Comparison of ENCODE assay signal across 13 cellular contexts in genomic region chr16:56481468-56482112, GRCh38. TPM values are rescaled to one million over a fixed set of nuclear protein-coding genes. Genes with fewer than 3 reads are reported as not detected.
DNase-seq lines count a peak whose midpoint lies in the region; ATAC-seq, FAIRE-seq and TF ChIP-seq lines count a peak whose summit lies in the region.
"Had no signal": no experiment of that assay in that cellular context is flagged by ENCODE, and none has a peak within 500 bp of the region (broad histone marks: within the 10 kb centered on the region; RNA-seq: fewer than 3 reads in every experiment).

No MANE protein-coding gene starts in this region.

- peaks cover 77% of the 10 kb centered on the region for H3K36me3 Mint-ChIP-seq in activated T-cell treated with anti-CD3 and anti-CD28 coated beads, Interleukin-2, amount 50 U/mL, for 24 hours (ENCODE audit: low read depth)

- H3K27ac Mint-ChIP-seq in activated T-cell treated with anti-CD3 and anti-CD28 coated beads, Interleukin-2, amount 50 U/mL, for 24 hours, result peak overlapping the region; percentile 74
- H3K27ac Mint-ChIP-seq: WTC11 had no signal

- intact Hi-C loops in gastrocnemius medialis (cut with DNase I; ENCODE audit: low total_unique reads), result loop anchor here (2.0 to 5.0 kb wide), 3 partner anchors 69 to 201 kb away; partner anchors contain the start of gene MT1X
- intact Hi-C loops in kidney (cut with DNase I), result no loop called here

- in situ Hi-C loops in astrocyte of the spinal cord (cut with HindIII; ENCODE audit: low sequenced_read_pairs) (no loop called here), gastrocnemius medialis (cut with MboI; ENCODE audit: low sequenced_read_pairs in 4 of 4) (no loop called here)

- H3K9ac ChIP-seq in kidney (ENCODE audit: low read length in 2 of 2), result no peak overlapping the region

- H3K4me3 ChIP-seq in astrocyte of the spinal cord (ENCODE audit: low read depth, low read length), result no peak overlapping the region
- no peak overlapping the region for H3K4me3 ChIP-seq in gastrocnemius medialis
- H3K4me3 ChIP-seq in kidney (ENCODE audit: low read length in 2 of 2), result no peak overlapping the region
- H3K4me3 ChIP-seq: sigmoid colon had no signal

- no peak for DNase-seq in activated T-cell treated with anti-CD3 and anti-CD28 coated beads, Interleukin-2, amount 50 U/mL, for 24 hours
- DNase-seq in activated T-cell treated with anti-CD3 and anti-CD28 coated beads for 4 hours (no peak), astrocyte of the spinal cord (ENCODE audit: low read depth, low spot score) (peak; percentile 72), gastrocnemius medialis (peak; percentile 83 to 89), kidney (no peak), occipital lobe (lab: John Stamatoyannopoulos, UW) (no peak)
- DNase-seq: ACHN; DND-41; effector memory CD4-positive, alpha-beta T cell; mesendoderm; Right ventricle myocardium superior; sigmoid colon had no signal

- H3K4me1 ChIP-seq in gastrocnemius medialis (peaks cover 38 to 62% of the 10 kb centered on the region in 2 donors), kidney (ENCODE audit: control insufficient read depth in 1 of 2, insufficient read depth in 1 of 2, low read depth in 1 of 2, low read length in 2 of 2) (no peaks in the 10 kb centered on the region)
- H3K4me1 ChIP-seq: sigmoid colon had no signal

- no peaks in the 10 kb centered on the region for H3K9me3 ChIP-seq in gastrocnemius medialis
- H3K9me3 ChIP-seq in kidney (ENCODE audit: control insufficient read depth in 1 of 2, low read length in 2 of 2), result no peaks in the 10 kb centered on the region
- H3K9me3 ChIP-seq: sigmoid colon had no signal

- FAIRE-seq in kidney (lab: Jason Lieb, UNC), result no peak

- H3K4me1 Mint-ChIP-seq in activated T-cell treated with anti-CD3 and anti-CD28 coated beads, Interleukin-2, amount 50 U/mL, for 24 hours (ENCODE audit: low read depth), result peaks cover 17% of the 10 kb centered on the region

- TF ChIP-seq POLR2A in gastrocnemius medialis (IDR thresholded peaks at IDR 0.05), result peak; percentile 45 to 66

- H3K27ac ChIP-seq in gastrocnemius medialis (peak overlapping the region; percentile 92 to 98 (median 94)), kidney (ENCODE audit: low read depth in 2 of 2, low read length in 2 of 2) (no peak overlapping the region)
- H3K27ac ChIP-seq: sigmoid colon had no signal

- H3K4me3 Mint-ChIP-seq in activated T-cell treated with anti-CD3 and anti-CD28 coated beads, Interleukin-2, amount 50 U/mL, for 24 hours, result no peak overlapping the region
- H3K4me3 Mint-ChIP-seq: WTC11 had no signal

- H3K36me3 ChIP-seq in gastrocnemius medialis, result peaks cover 0 to 14% of the 10 kb centered on the region in 2 donors
- H3K36me3 ChIP-seq in kidney (ENCODE audit: control insufficient read depth in 1 of 2, insufficient read depth in 2 of 2, low read length in 2 of 2), result peaks cover 24 to 56% of the 10 kb centered on the region in 2 donors

- no peaks in the 10 kb centered on the region for H3K9me3 Mint-ChIP-seq in activated T-cell treated with anti-CD3 and anti-CD28 coated beads, Interleukin-2, amount 50 U/mL, for 24 hours
- H3K9me3 Mint-ChIP-seq: WTC11 had no signal

- H3K27me3 Mint-ChIP-seq in activated T-cell treated with anti-CD3 and anti-CD28 coated beads, Interleukin-2, amount 50 U/mL, for 24 hours, result no peaks in the 10 kb centered on the region

- ATAC-seq in gastrocnemius medialis, result peak; percentile 86 to 91
- ATAC-seq: WTC11 had no signal

- H3K27me3 ChIP-seq in gastrocnemius medialis, result no peaks in the 10 kb centered on the region
- H3K27me3 ChIP-seq: sigmoid colon had no signal

- no peak for TF ChIP-seq CTCF in astrocyte of the spinal cord (IDR thresholded peaks at IDR 0.05; ENCODE audit: low read depth, low read length)
- TF ChIP-seq CTCF in gastrocnemius medialis (IDR thresholded peaks at IDR 0.05 in 4 of 5, conservative IDR thresholded peaks at IDR 0.05 in 1 of 5), result no peak
- TF ChIP-seq CTCF in kidney (IDR thresholded peaks at IDR 0.05; ENCODE audit: borderline replicate concordance, extremely low read depth, insufficient read depth), result no peak

RNA-seq across cellular contexts. Expression of gene OGFOD1, which starts 30.2 kb away (rescaled TPM):
- total RNA-seq in gastrocnemius medialis (100 to 1,000 TPM in 1 of 4 donors, 10 to 100 TPM in 3; 86.1 to 115 (median 92.9) TPM), kidney (39.4 TPM), occipital lobe (42.9 TPM)
- polyA plus RNA-seq in kidney (ENCODE audit: insufficient read depth, low read depth, low replicate concordance), result 16.1 TPM

RNA-seq across cellular contexts. Expression of gene NUDT21, which starts 30.5 kb away (rescaled TPM):
- 10 to 100 TPM; 24.3 to 71.5 (median 35.9) TPM for total RNA-seq in gastrocnemius medialis
- total RNA-seq in kidney, result 117 TPM
- polyA plus RNA-seq in kidney (ENCODE audit: insufficient read depth, low read depth, low replicate concordance), result 47.1 TPM
- 287 TPM for total RNA-seq in occipital lobe

RNA-seq across cellular contexts. Expression of gene BBS2, which starts 38.2 kb away (rescaled TPM):
- total RNA-seq in gastrocnemius medialis, result 10 to 100 TPM; 25.2 to 52.0 (median 28.6) TPM
- 64.2 TPM for total RNA-seq in kidney
- polyA plus RNA-seq in kidney (ENCODE audit: insufficient read depth, low read depth, low replicate concordance), result 46.5 TPM
- total RNA-seq in occipital lobe, result 124 TPM

RNA-seq across cellular contexts. Expression of gene AMFR, which starts 56.2 kb away (rescaled TPM):
- 100 to 1,000 TPM; 349 to 951 (median 571) TPM for total RNA-seq in gastrocnemius medialis
- total RNA-seq in kidney, result 163 TPM
- polyA plus RNA-seq in kidney (ENCODE audit: insufficient read depth, low read depth, low replicate concordance), result 143 TPM
- 266 TPM for total RNA-seq in occipital lobe

Comparison
In these comparisons a context has a peak if more than half of its experiments do, and no peak if none do; other contexts are left out.
1. DNase-seq: peak in astrocyte of the spinal cord (single experiment) and gastrocnemius medialis (2 of 2); none in activated T-cell treated with anti-CD3 and anti-CD28 coated beads, Interleukin-2, amount 50 U/mL, for 24 hours (single experiment), activated T-cell treated with anti-CD3 and anti-CD28 coated beads for 4 hours (single experiment), kidney (single experiment) and occipital lobe (single experiment).
2. H3K27ac ChIP-seq: peak in gastrocnemius medialis (4 of 4); none in kidney (0 of 2).